ENCODE assay signal across 12 cellular contexts in genomic region chr7:135238112-135238744, GRCh38. TPM values are rescaled to one million over a fixed set of nuclear protein-coding genes. Genes with fewer than 3 reads are reported as not detected.
DNase-seq lines count a peak whose midpoint lies in the region; ATAC-seq and TF ChIP-seq lines count a peak whose summit lies in the region.
"Had no signal": no experiment of that assay in that cellular context is flagged by ENCODE, and none has a peak within 500 bp of the region (broad histone marks: within the 10 kb centered on the region; RNA-seq: fewer than 3 reads in every experiment).

No MANE protein-coding gene starts in this region.

- H3K36me3 ChIP-seq in mucosa of descending colon (ENCODE audit: low read depth): no peaks in the 10 kb centered on the region
- H3K36me3 ChIP-seq: upper lobe of left lung had no signal

- H3K4me1 ChIP-seq in mucosa of descending colon (ENCODE audit: low read depth): no peaks in the 10 kb centered on the region
- H3K4me1 ChIP-seq: upper lobe of left lung had no signal

- intact Hi-C loops in mucosa of descending colon (cut with DNase I, micrococcal nuclease): no loop called here

- TF ChIP-seq RAD21 in Ishikawa (IDR thresholded peaks at IDR 0.05; ENCODE audit: low read depth): peak; percentile 23; the same call in 1 of the 2 replicates

- DNase-seq in DMS 273 (lab: John Stamatoyannopoulos, UW; ENCODE audit: unreplicated experiment): peak; percentile 44
- no peak for DNase-seq in DMS 273 treated with DMSO at 0.1 percent for 48 hours (lab: John Stamatoyannopoulos, UW)
- no peak for DNase-seq in astrocyte of the cerebellum (ENCODE audit: low read depth)
- DNase-seq in mucosa of descending colon: no peak
- no peak for DNase-seq in HPDE6-E6E7 (ENCODE audit: extremely low spot score)
- DNase-seq in NCI-H1105 (lab: John Stamatoyannopoulos, UW): no peak
- DNase-seq in medulla oblongata (ENCODE audit: extremely low spot score): no peak
- DNase-seq: small intestine had no signal

- H3K4me3 ChIP-seq in astrocyte of the cerebellum (ENCODE audit: low read depth, low read length) (no peak overlapping the region), mucosa of descending colon (no peak overlapping the region)
- H3K4me3 ChIP-seq: SK-N-MC, upper lobe of left lung had no signal

- TF ChIP-seq CTCF in astrocyte of the cerebellum (IDR thresholded peaks at IDR 0.05; ENCODE audit: low read depth, low read length, missing control alignments): peak; percentile 31
- no peak for TF ChIP-seq CTCF in mucosa of descending colon (IDR thresholded peaks at IDR 0.05)

- in situ Hi-C loops in astrocyte of the cerebellum (cut with HindIII; ENCODE audit: low sequenced_read_pairs): no loop called here

- TF ChIP-seq EP300 in Ishikawa (IDR thresholded peaks at IDR 0.05; ENCODE audit: borderline replicate concordance): no peak

- no peaks in the 10 kb centered on the region for H3K9me3 ChIP-seq in mucosa of descending colon
- H3K9me3 ChIP-seq: upper lobe of left lung had no signal

- ATAC-seq in mucosa of descending colon: peak; percentile 33

TF ChIP-seq in Ishikawa, 13 proteins besides CTCF, POLR2A, EP300 and RAD21:
- TF ChIP-seq NFIC (IDR thresholded peaks at IDR 0.05) (no peak), FOXM1 (IDR thresholded peaks at IDR 0.05; ENCODE audit: borderline replicate concordance, low read depth) (no peak), YY1 (IDR thresholded peaks at IDR 0.05; ENCODE audit: low read depth) (no peak), CREB1 (IDR thresholded peaks at IDR 0.05; ENCODE audit: low read depth) (no peak), USF1 (IDR thresholded peaks at IDR 0.05) (no peak), ZBTB7A (IDR thresholded peaks at IDR 0.05; ENCODE audit: low read depth) (no peak), EGR1 (IDR thresholded peaks at IDR 0.05) (no peak), TAF1 (IDR thresholded peaks at IDR 0.05; ENCODE audit: low read depth) (no peak), REST (IDR thresholded peaks at IDR 0.05; ENCODE audit: low read depth) (no peak), CEBPB (IDR thresholded peaks at IDR 0.05) (no peak)

RNA-seq across cellular contexts. Expression of gene STRA8, which starts 4.6 kb away (rescaled TPM):
- total RNA-seq in mucosa of descending colon: not detected
- total RNA-seq: A172, upper lobe of left lung had no signal

RNA-seq across cellular contexts. Expression of gene WDR91, which starts 26.9 kb away (rescaled TPM):
- total RNA-seq in mucosa of descending colon: 10 to 100 TPM in 2 of 3 donors, 1 to 10 TPM in 1; 6.4 to 15.4 (median 10.1) TPM
